8 cellular contexts compared by ENCODE assay signal in the genomic region with DNA sequence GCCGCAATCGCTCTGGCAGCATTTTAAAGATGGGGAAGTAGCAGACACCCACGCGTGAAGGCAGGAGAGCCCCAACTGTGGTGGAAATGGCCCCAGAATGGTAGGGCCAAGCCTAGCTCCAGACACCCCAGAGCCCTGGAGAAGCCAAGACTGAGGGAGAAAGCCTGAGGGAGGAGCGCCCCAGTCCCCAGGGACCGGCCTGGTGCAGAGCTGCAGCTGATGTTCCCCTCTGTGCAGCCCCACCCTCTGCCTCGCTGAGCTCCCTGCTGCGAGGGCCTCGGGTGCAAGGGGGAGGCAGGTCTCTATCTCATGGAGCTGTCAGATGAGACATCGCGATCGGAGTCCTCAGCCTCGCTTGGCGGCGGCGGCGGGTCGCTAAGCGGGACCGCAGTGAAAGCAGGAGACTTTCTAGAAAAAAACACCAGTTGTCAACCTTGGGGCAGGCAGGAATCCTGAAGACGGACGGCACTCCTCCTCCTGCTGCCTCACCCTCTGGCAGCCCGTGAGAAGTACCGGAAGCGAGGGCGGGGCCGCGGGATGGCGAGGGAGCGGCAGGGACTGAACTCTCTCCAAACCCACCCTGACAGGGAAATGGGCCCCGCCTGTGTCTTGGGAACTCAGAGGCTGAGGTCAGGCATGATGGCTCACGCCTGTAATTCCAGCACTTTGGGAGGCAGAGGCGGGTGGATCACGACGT. TPM values are rescaled to one million over a fixed set of nuclear protein-coding genes. Genes with fewer than 3 reads are reported as not detected.
DNase-seq lines count a peak whose midpoint lies in the region; ATAC-seq and TF ChIP-seq lines count a peak whose summit lies in the region.

No MANE protein-coding gene starts in this region.

- H3K36me3 Mint-ChIP-seq in neural crest cell (ENCODE audit: low read depth): peaks cover 37% of the 10 kb centered on the region

- peak overlapping the region; percentile 78 for H3K27ac Mint-ChIP-seq in neural crest cell (ENCODE audit: unreplicated experiment)

- ATAC-seq in HG03457 (IDR thresholded peaks at IDR 0.05; ENCODE audit: unreplicated experiment) (no peak), GM21825 (IDR thresholded peaks at IDR 0.05; ENCODE audit: unreplicated experiment) (no peak)

- H3K9me3 Mint-ChIP-seq in neural crest cell: no peaks in the 10 kb centered on the region

- H3K36me3 ChIP-seq in fibroblast of lung (ENCODE audit: control insufficient read depth, insufficient read depth, low read length): peaks cover 38% of the 10 kb centered on the region

- no peak overlapping the region for H2AFZ ChIP-seq in fibroblast of lung (ENCODE audit: low read length)

- peaks cover 44% of the 10 kb centered on the region for H3K79me2 ChIP-seq in fibroblast of lung (ENCODE audit: control insufficient read depth, insufficient read depth, low read length)

- H3K27me3 ChIP-seq in fibroblast of lung (ENCODE audit: control insufficient read depth, insufficient read depth, low read length): no peaks in the 10 kb centered on the region

- peak overlapping the region; percentile 16 for H3K9ac ChIP-seq in fibroblast of lung (ENCODE audit: insufficient read depth, low read length)

- peak overlapping the region in 1 of 4 experiments; percentile 10 for H3K4me3 ChIP-seq in fibroblast of lung (replicated peaks in 1 of 4; ENCODE audit: control extremely low read depth in 1 of 4, insufficient read depth in 1 of 4, low read depth in 3 of 4, low read length in 4 of 4)

- peaks cover 36% of the 10 kb centered on the region for H3K27me3 Mint-ChIP-seq in neural crest cell (ENCODE audit: low read depth)

- H3K4me1 ChIP-seq in fibroblast of lung (ENCODE audit: control insufficient read depth, extremely low read depth, insufficient read depth, low read length): peaks cover 19% of the 10 kb centered on the region

- TF ChIP-seq CTCF in fibroblast of lung (conservative IDR thresholded peaks at IDR 0.05 in 1 of 2, IDR thresholded peaks at IDR 0.05 in 1 of 2; ENCODE audit: low read depth in 1 of 2, low read length in 2 of 2): no peak
- no peak for TF ChIP-seq CTCF in neural crest cell (conservative IDR thresholded peaks at IDR 0.05)

- H3K4me3 Mint-ChIP-seq in neural crest cell: peak overlapping the region; percentile 98

- DNase-seq in SIG-M5 treated with dmso at 0.1 percent for 504 hours (lab: John Stamatoyannopoulos, UW; ENCODE audit: unreplicated experiment) (peak; percentile 44), SIG-M5 (lab: John Stamatoyannopoulos, UW) (no peak), NCI-H2171 treated with DMSO at 0.1 percent for 48 hours (lab: John Stamatoyannopoulos, UW) (peak; percentile 100), activated T-cell treated with anti-CD3 and anti-CD28 coated beads for 48 hours (ENCODE audit: low read depth) (peak; percentile 41), fibroblast of lung (ENCODE audit: low read depth in 2 of 2) (peak; percentile 95), neural crest cell (ENCODE audit: low read depth, low spot score) (peak; percentile 56)

- no peaks in the 10 kb centered on the region for H4K20me1 ChIP-seq in fibroblast of lung (ENCODE audit: control insufficient read depth, extremely low read depth, insufficient read depth, low read length)

- no peaks in the 10 kb centered on the region for H3K9me3 ChIP-seq in fibroblast of lung (ENCODE audit: control insufficient read depth, insufficient read depth, low read depth, low read length)

- H3K27ac ChIP-seq in fibroblast of lung (ENCODE audit: insufficient read depth, low read length): peak overlapping the region; percentile 81

- H3K4me1 Mint-ChIP-seq in neural crest cell: peaks cover 63% of the 10 kb centered on the region

- H3K4me2 ChIP-seq in fibroblast of lung (ENCODE audit: extremely low read depth, insufficient read depth, low read length): peak overlapping the region; percentile 44

RNA-seq across cellular contexts. Expression of a gene that starts 6.0 kb away (rescaled TPM):
- total RNA-seq in fibroblast of lung: 4,386 and 6,255 TPM in 2 replicates
- polyA plus RNA-seq in fibroblast of lung: 8,983 and 11,838 TPM in 2 replicates
- 8,065 and 9,561 TPM in 2 replicates for polyA plus RNA-seq in fibroblast of lung (2012)
- 22,076 and 22,226 TPM in 2 replicates for polyA minus RNA-seq in fibroblast of lung (ENCODE audit: low replicate concordance)
- total RNA-seq in neural crest cell: 3,867 and 3,984 TPM in 2 replicates

RNA-seq across cellular contexts. Expression of a gene that starts 15.5 kb away (rescaled TPM):
- total RNA-seq in fibroblast of lung (8.2 and 16.8 TPM in 2 replicates), neural crest cell (27.2 and 28.9 TPM in 2 replicates)
- polyA plus RNA-seq in fibroblast of lung: 21.7 and 26.9 TPM in 2 replicates
- 23.6 and 25.6 TPM in 2 replicates for polyA plus RNA-seq in fibroblast of lung (2012)
- 18.8 and 22.0 TPM in 2 replicates for polyA minus RNA-seq in fibroblast of lung (ENCODE audit: low replicate concordance)

RNA-seq across cellular contexts. Expression of a gene that starts 27.8 kb away (rescaled TPM):
- 11.7 and 13.9 TPM in 2 replicates for total RNA-seq in fibroblast of lung
- 26.1 and 47.8 TPM in 2 replicates for polyA plus RNA-seq in fibroblast of lung
- polyA plus RNA-seq in fibroblast of lung (2012): 18.6 and 34.5 TPM in 2 replicates
- polyA minus RNA-seq in fibroblast of lung (ENCODE audit: low replicate concordance): 77.1 and 94.1 TPM in 2 replicates
- total RNA-seq in neural crest cell: 73.3 and 75.1 TPM in 2 replicates

RNA-seq across cellular contexts. Expression of a gene that starts 46.4 kb away (rescaled TPM):
- total RNA-seq in fibroblast of lung (18.7 and 42.3 TPM in 2 replicates), neural crest cell (133 TPM in 2 replicates)
- polyA plus RNA-seq in fibroblast of lung: 17.2 and 50.9 TPM in 2 replicates
- polyA plus RNA-seq in fibroblast of lung (2012): 16.7 and 45.5 TPM in 2 replicates
- polyA minus RNA-seq in fibroblast of lung (ENCODE audit: low replicate concordance): 32.1 and 176 TPM in 2 replicates

RNA-seq across cellular contexts. Expression of a gene that starts 47.3 kb away (rescaled TPM):
- total RNA-seq in fibroblast of lung (118 and 142 TPM in 2 replicates), neural crest cell (262 and 272 TPM in 2 replicates)
- polyA plus RNA-seq in fibroblast of lung: 120 and 166 TPM in 2 replicates
- 242 and 298 TPM in 2 replicates for polyA plus RNA-seq in fibroblast of lung (2012)
- polyA minus RNA-seq in fibroblast of lung (ENCODE audit: low replicate concordance): 10.5 and 16.3 TPM in 2 replicates
